Comparison of ENCODE assay signal across 15 cellular contexts in genomic region chr6:48194596-48195295, GRCh38.
"Had no signal": no experiment of that assay in that cellular context is flagged by ENCODE, and none has a peak within 500 bp of the region (broad histone marks: within the 10 kb centered on the region; RNA-seq: fewer than 3 reads in every experiment).

No MANE protein-coding gene starts in this region.

- H3K9me3 ChIP-seq: prostate gland, upper lobe of left lung had no signal

- H3K36me3 ChIP-seq: prostate gland, spleen, upper lobe of left lung had no signal

- H3K4me3 ChIP-seq: dorsolateral prefrontal cortex, lung, prostate gland, spleen, upper lobe of left lung had no signal

- H3K4me1 ChIP-seq: prostate gland, spleen, upper lobe of left lung had no signal

- ATAC-seq: activated CD4-positive, alpha-beta T cell treated with anti-CD3 and anti-CD28 coated beads for 36 hours; sciatic nerve had no signal

- H3K27me3 ChIP-seq: spleen, upper lobe of left lung had no signal

- H3K27ac ChIP-seq: dorsolateral prefrontal cortex, prostate gland, spleen, upper lobe of left lung had no signal

- DNase-seq: activated CD4-positive, alpha-beta memory T cell treated with anti-CD3 and anti-CD28 coated beads for 36 hours; activated CD4-positive, alpha-beta T cell treated with anti-CD3 and anti-CD28 coated beads for 36 hours; activated naive CD4-positive, alpha-beta T cell treated with anti-CD3 and anti-CD28 coated beads, Interleukin-2, amount 10 ng/mL, durations not matched to agents 7 days and 5 days; activated T-cell treated with anti-CD3 and anti-CD28 coated beads, Interleukin-2, amount 50 U/mL, for 24 hours; dorsolateral prefrontal cortex; endodermal cell; erythroblast; glutamatergic neuron; hypothalamus; left cardiac atrium; spleen had no signal
